ENCODE assay signal across 9 cellular contexts in genomic region chr3:16513141-16514020, GRCh38. TPM values are rescaled to one million over a fixed set of nuclear protein-coding genes. Genes with fewer than 3 reads are reported as not detected.
DNase-seq lines count a peak whose midpoint lies in the region; ATAC-seq and TF ChIP-seq lines count a peak whose summit lies in the region.
"Had no signal": no experiment of that assay in that cellular context is flagged by ENCODE, and none has a peak within 500 bp of the region (broad histone marks: within the 10 kb centered on the region; RNA-seq: fewer than 3 reads in every experiment).

TSS of gene RFTN1 (minus strand) at chr3:16513699. CDS start at chr3:16493869, 19,830 bp downstream.

- H3K27me3 ChIP-seq in PC-3 (ENCODE audit: low read length) (no peaks in the 10 kb centered on the region), fibroblast of lung (ENCODE audit: control insufficient read depth, insufficient read depth, low read length) (no peaks in the 10 kb centered on the region), thymus (ENCODE audit: control insufficient read depth, insufficient read depth) (no peaks in the 10 kb centered on the region)

- H3K4me2 ChIP-seq in PC-3 (ENCODE audit: low read length) (peak within 1 kb of the TSS; percentile 95), fibroblast of lung (ENCODE audit: extremely low read depth, insufficient read depth, low read length) (peak within 1 kb of the TSS; percentile 94)

- TF ChIP-seq CTCF in PC-3 (conservative IDR thresholded peaks at IDR 0.05; ENCODE audit: low read depth, low read length) (no peak), fibroblast of lung (conservative IDR thresholded peaks at IDR 0.05 in 1 of 2, IDR thresholded peaks at IDR 0.05 in 1 of 2; ENCODE audit: low read depth in 1 of 2, low read length in 2 of 2) (no peak)

- no peaks in the 10 kb centered on the region for H3F3A ChIP-seq in PC-3 (ENCODE audit: low read length, unreplicated experiment)

- H3K79me2 ChIP-seq in PC-3 (ENCODE audit: low read length) = no peaks in the 10 kb centered on the region
- peaks cover 19% of the 10 kb centered on the region for H3K79me2 ChIP-seq in fibroblast of lung (ENCODE audit: control insufficient read depth, insufficient read depth, low read length)

- no TSS peak for BruUV-seq in PC-3 (replicated peaks; lab: Mats Ljungman, UMichigan)

- H3K4me1 ChIP-seq in PC-3 (ENCODE audit: insufficient read depth, low read length) (peaks cover 11% of the 10 kb centered on the region; the same call in 1 of the 2 replicates), fibroblast of lung (ENCODE audit: control insufficient read depth, extremely low read depth, insufficient read depth, low read length) (peaks cover 22% of the 10 kb centered on the region), thymus (ENCODE audit: control insufficient read depth, insufficient read depth, low read length) (peaks cover 55% of the 10 kb centered on the region)

- H3K4me3 ChIP-seq in PC-3 (ENCODE audit: low read length) (peak within 1 kb of the TSS; percentile 85), fibroblast of lung (replicated peaks in 1 of 4; ENCODE audit: control extremely low read depth in 1 of 4, insufficient read depth in 1 of 4, low read depth in 3 of 4, low read length in 4 of 4) (peak within 1 kb of the TSS; percentile 76 to 94 (median 87)), thymus (ENCODE audit: low read length) (peak within 1 kb of the TSS; percentile 94)

- peaks cover 5 to 10% of the 10 kb centered on the region in 2 donors for H3K36me3 Mint-ChIP-seq in activated T-cell treated with anti-CD3 and anti-CD28 coated beads, Interleukin-2, amount 50 U/mL, for 72 hours (ENCODE audit: insufficient read depth in 2 of 2)
- H3K36me3 Mint-ChIP-seq in natural killer cell treated with Interleukin-12 subunit alpha and Interleukin-12 subunit beta and Interleukin-15 and Interleukin-18, amount 100 ng/mL, for 72 hours = peaks cover 5% of the 10 kb centered on the region

- ATAC-seq in PC-3 = peak; percentile 76
- peak; percentile 10 to 19 for ATAC-seq in activated T-cell treated with anti-CD3 and anti-CD28 coated beads, Interleukin-2, amount 50 U/mL, for 72 hours (replicated peaks in 1 of 2)
- ATAC-seq in natural killer cell treated with Interleukin-12 subunit alpha and Interleukin-12 subunit beta and Interleukin-15 and Interleukin-18, amount 100 ng/mL, for 72 hours = peak; percentile 44 to 45

- no peaks in the 10 kb centered on the region for H3K9me3 Mint-ChIP-seq in activated T-cell treated with anti-CD3 and anti-CD28 coated beads, Interleukin-2, amount 50 U/mL, for 72 hours
- H3K9me3 Mint-ChIP-seq in natural killer cell treated with Interleukin-12 subunit alpha and Interleukin-12 subunit beta and Interleukin-15 and Interleukin-18, amount 100 ng/mL, for 72 hours = peaks cover 1% of the 10 kb centered on the region

- intact Hi-C loops in PC-3 (cut with micrococcal nuclease) = no loop called here

- H4K20me1 ChIP-seq in PC-3 (ENCODE audit: low read length) (no peaks in the 10 kb centered on the region), fibroblast of lung (ENCODE audit: control insufficient read depth, extremely low read depth, insufficient read depth, low read length) (no peaks in the 10 kb centered on the region)

- no peaks in the 10 kb centered on the region for H3K9me2 ChIP-seq in PC-3 (replicated peaks; ENCODE audit: low read length)

- peak within 1 kb of the TSS; percentile 39 for H3K9ac ChIP-seq in PC-3 (ENCODE audit: low read length)
- H3K9ac ChIP-seq in fibroblast of lung (ENCODE audit: insufficient read depth, low read length) = peak within 1 kb of the TSS; percentile 89

- peak within 1 kb of the TSS; percentile 64 for H3K27ac Mint-ChIP-seq in activated T-cell treated with anti-CD3 and anti-CD28 coated beads, Interleukin-2, amount 50 U/mL, for 72 hours
- H3K27ac Mint-ChIP-seq in natural killer cell treated with Interleukin-12 subunit alpha and Interleukin-12 subunit beta and Interleukin-15 and Interleukin-18, amount 100 ng/mL, for 72 hours = peak within 1 kb of the TSS; percentile 90 to 97

- no peaks in the 10 kb centered on the region for H3K9me3 ChIP-seq in PC-3 (ENCODE audit: low read length)
- no peaks in the 10 kb centered on the region for H3K9me3 ChIP-seq in fibroblast of lung (ENCODE audit: control insufficient read depth, insufficient read depth, low read depth, low read length)
- no peaks in the 10 kb centered on the region for H3K9me3 ChIP-seq in thymus (ENCODE audit: control insufficient read depth)

- no peaks in the 10 kb centered on the region for H3K27me3 Mint-ChIP-seq in activated T-cell treated with anti-CD3 and anti-CD28 coated beads, Interleukin-2, amount 50 U/mL, for 72 hours (ENCODE audit: low read depth)
- H3K27me3 Mint-ChIP-seq in natural killer cell treated with Interleukin-12 subunit alpha and Interleukin-12 subunit beta and Interleukin-15 and Interleukin-18, amount 100 ng/mL, for 72 hours = no peaks in the 10 kb centered on the region

- peak in 2 of 3 experiments; percentile 15 to 28 for DNase-seq in NCI-H1417 (lab: John Stamatoyannopoulos, UW)
- no peak for DNase-seq in NCI-H1417 treated with DMSO at 0.1 percent for 48 hours (lab: John Stamatoyannopoulos, UW)
- DNase-seq in PC-3 = peak; percentile 63
- peak; percentile 63 to 74 for DNase-seq in activated T-cell treated with anti-CD3 and anti-CD28 coated beads, Interleukin-2, amount 50 U/mL, for 72 hours
- DNase-seq in fibroblast of lung (ENCODE audit: low read depth in 2 of 2) = peak; percentile 47 to 71
- DNase-seq in natural killer cell treated with Interleukin-12 subunit alpha and Interleukin-12 subunit beta and Interleukin-15 and Interleukin-18, amount 100 ng/mL, for 72 hours (ENCODE audit: low spot score) = peak; percentile 76
- DNase-seq in NCI-H510A (lab: John Stamatoyannopoulos, UW) = no peak

- WGBS in thymus = under 1% methylated on average over 92 of the region's 92 CpGs

- peaks cover 84% of the 10 kb centered on the region for H3K4me1 Mint-ChIP-seq in activated T-cell treated with anti-CD3 and anti-CD28 coated beads, Interleukin-2, amount 50 U/mL, for 72 hours (ENCODE audit: low read depth)
- H3K4me1 Mint-ChIP-seq in natural killer cell treated with Interleukin-12 subunit alpha and Interleukin-12 subunit beta and Interleukin-15 and Interleukin-18, amount 100 ng/mL, for 72 hours (ENCODE audit: low read depth in 2 of 2) = peaks cover 71 to 78% of the 10 kb centered on the region in 2 donors

- CTCF ChIA-PET in PC-3 (lab: Charles Lee) = no interaction called here

- peak within 1 kb of the TSS; percentile 75 to 98 for H3K4me3 Mint-ChIP-seq in activated T-cell treated with anti-CD3 and anti-CD28 coated beads, Interleukin-2, amount 50 U/mL, for 72 hours
- H3K4me3 Mint-ChIP-seq in natural killer cell treated with Interleukin-12 subunit alpha and Interleukin-12 subunit beta and Interleukin-15 and Interleukin-18, amount 100 ng/mL, for 72 hours = peak within 1 kb of the TSS; percentile 91

- no peaks in the 10 kb centered on the region for H3K36me3 ChIP-seq in PC-3 (ENCODE audit: low read depth, low read length)
- H3K36me3 ChIP-seq in fibroblast of lung (ENCODE audit: control insufficient read depth, insufficient read depth, low read length) = no peaks in the 10 kb centered on the region
- H3K36me3 ChIP-seq in thymus (ENCODE audit: control insufficient read depth, insufficient read depth) = no peaks in the 10 kb centered on the region

- POLR2A ChIA-PET in PC-3 (lab: Charles Lee; ENCODE audit: unreplicated experiment) = no interaction called here

- peak within 1 kb of the TSS; percentile 97 for H2AFZ ChIP-seq in PC-3 (ENCODE audit: low read length)
- H2AFZ ChIP-seq in fibroblast of lung (ENCODE audit: low read length) = peak within 1 kb of the TSS; percentile 84

- H3K27ac ChIP-seq in PC-3 (ENCODE audit: low read length) (no peak within 1 kb of the TSS), fibroblast of lung (ENCODE audit: insufficient read depth, low read length) (peak within 1 kb of the TSS; percentile 89), thymus (ENCODE audit: low read depth) (peak within 1 kb of the TSS; percentile 73)
- H3K27ac ChIP-seq: C4-2B had no signal

RNA-seq across cellular contexts. Expression of gene RFTN1, which starts in this region (rescaled TPM):
- total RNA-seq in PC-3 (2014; rRNA removed) = 9.7 and 12.3 TPM in 2 replicates
- 100 to 1,000 TPM; 128 to 132 TPM for total RNA-seq in activated T-cell treated with anti-CD3 and anti-CD28 coated beads, Interleukin-2, amount 50 U/mL, for 72 hours
- total RNA-seq in fibroblast of lung = 26.7 and 35.5 TPM in 2 replicates
- 35.1 and 36.2 TPM in 2 replicates for polyA plus RNA-seq in fibroblast of lung
- 35.3 and 39.4 TPM in 2 replicates for polyA plus RNA-seq in fibroblast of lung (2012)
- 59.6 and 67.6 TPM in 2 replicates for polyA minus RNA-seq in fibroblast of lung (ENCODE audit: low replicate concordance)
- 100 to 1,000 TPM; 194 to 201 TPM for total RNA-seq in natural killer cell treated with Interleukin-12 subunit alpha and Interleukin-12 subunit beta and Interleukin-15 and Interleukin-18, amount 100 ng/mL, for 72 hours
- polyA plus RNA-seq in thymus = 57.6 TPM

Comparison
In these comparisons a context has a peak if more than half of its experiments do, and no peak if none do; other contexts are left out.
1. DNase-seq: peak in NCI-H1417 (2 of 3), PC-3 (single experiment), activated T-cell treated with anti-CD3 and anti-CD28 coated beads, Interleukin-2, amount 50 U/mL, for 72 hours (2 of 2), fibroblast of lung (2 of 2) and natural killer cell treated with Interleukin-12 subunit alpha and Interleukin-12 subunit beta and Interleukin-15 and Interleukin-18, amount 100 ng/mL, for 72 hours (single experiment); none in NCI-H1417 treated with DMSO at 0.1 percent for 48 hours (single experiment) and NCI-H510A (single experiment).
2. ATAC-seq: peak in every context shown above with its lines; median percentile 76 in PC-3; 44 in natural killer cell treated with Interleukin-12 subunit alpha and Interleukin-12 subunit beta and Interleukin-15 and Interleukin-18, amount 100 ng/mL, for 72 hours; 14 in activated T-cell treated with anti-CD3 and anti-CD28 coated beads, Interleukin-2, amount 50 U/mL, for 72 hours.
3. Peak in every context shown above with its lines, with median percentiles within 50 percentile points of each other: H3K4me3 ChIP-seq.